In genomic region chr7:130667593-130668257, GRCh38 we compare ENCODE assay signal across 1 cellular context.
TF ChIP-seq lines count a peak whose summit lies in the region.

No MANE protein-coding gene starts in this region.

TF ChIP-seq in HepG2, 621 proteins besides CTCF, POLR2A, EP300 and RAD21 (continued from another document):
- TF ChIP-seq ZNF891 (CRISPR knock-in tag; IDR thresholded peaks at IDR 0.05) (0 out of 2 replicates have a peak, but pooled peaks have one; percentile 48), GLI4 (CRISPR knock-in tag; IDR thresholded peaks at IDR 0.05; ENCODE audit: borderline replicate concordance) (no peak), NR1H2 (CRISPR knock-in tag; IDR thresholded peaks at IDR 0.05; ENCODE audit: borderline replicate concordance, low read depth) (no peak), SYNCRIP (IDR thresholded peaks at IDR 0.05; ENCODE audit: insufficient read depth, low read depth, low read length) (no peak), MAX (IDR thresholded peaks at IDR 0.05) (no peak), DNMT1 (CRISPR knock-in tag; IDR thresholded peaks at IDR 0.05) (no peak), HOMEZ (CRISPR knock-in tag; IDR thresholded peaks at IDR 0.05; ENCODE audit: low read depth) (no peak), ZNF777 (CRISPR knock-in tag; IDR thresholded peaks at IDR 0.05) (peak; percentile 66; the same call in 1 of the 2 replicates), ZBTB44 (CRISPR knock-in tag; IDR thresholded peaks at IDR 0.05) (no peak), ZNF576 (CRISPR knock-in tag; IDR thresholded peaks at IDR 0.05) (no peak), ZBTB7A (CRISPR knock-in tag; IDR thresholded peaks at IDR 0.05) (0 out of 2 replicates have a peak, but pooled peaks have one; percentile 46), TFDP1 (CRISPR knock-in tag; IDR thresholded peaks at IDR 0.05; ENCODE audit: borderline replicate concordance) (no peak), DMAP1 (CRISPR knock-in tag; IDR thresholded peaks at IDR 0.05) (0 out of 2 replicates have a peak, but pooled peaks have one; percentile 3), ZNF704 (CRISPR knock-in tag; IDR thresholded peaks at IDR 0.05; ENCODE audit: borderline replicate concordance) (0 out of 2 replicates have a peak, but pooled peaks have one; percentile 9), ZNF616 (CRISPR knock-in tag; IDR thresholded peaks at IDR 0.05; ENCODE audit: low read depth) (no peak), NONO (IDR thresholded peaks at IDR 0.05) (no peak), NONO (CRISPR knock-in tag; conservative IDR thresholded peaks at IDR 0.05) (0 out of 2 replicates have a peak, but pooled peaks have one; percentile 15), ZNF510 (CRISPR knock-in tag; IDR thresholded peaks at IDR 0.05; ENCODE audit: low read depth) (0 out of 2 replicates have a peak, but pooled peaks have one; percentile 7), ZHX1 (CRISPR knock-in tag; IDR thresholded peaks at IDR 0.05; ENCODE audit: low read depth) (no peak), MED13 (CRISPR knock-in tag; IDR thresholded peaks at IDR 0.05) (peak; percentile 17; the same call in 1 of the 2 replicates), HNF1A (IDR thresholded peaks at IDR 0.05; ENCODE audit: low read depth) (no peak), HNF1A (CRISPR knock-in tag; IDR thresholded peaks at IDR 0.05; ENCODE audit: borderline replicate concordance) (no peak), RFXAP (CRISPR knock-in tag; IDR thresholded peaks at IDR 0.05; ENCODE audit: borderline replicate concordance) (0 out of 2 replicates have a peak, but pooled peaks have one; percentile 28), ZNF142 (CRISPR knock-in tag; IDR thresholded peaks at IDR 0.05) (peak; percentile 52; the same call in 1 of the 2 replicates), ZNF788 (CRISPR knock-in tag; IDR thresholded peaks at IDR 0.05; ENCODE audit: borderline replicate concordance) (peak; percentile 11; the same call in 1 of the 2 replicates), BORCS8-MEF2B (CRISPR knock-in tag; IDR thresholded peaks at IDR 0.05) (no peak), MAFK (conservative IDR thresholded peaks at IDR 0.05 in 1 of 2, IDR thresholded peaks at IDR 0.05 in 1 of 2; ENCODE audit: low read length in 2 of 2) (peak in 1 of 2 experiments; percentile 47; a peak in 2 of 4 replicates), HDAC1 (CRISPR knock-in tag; IDR thresholded peaks at IDR 0.05) (no peak), ZNF124 (CRISPR knock-in tag; IDR thresholded peaks at IDR 0.05) (no peak), KDM4B (CRISPR knock-in tag; IDR thresholded peaks at IDR 0.05) (no peak), MAZ (IDR thresholded peaks at IDR 0.05; ENCODE audit: borderline replicate concordance, low read depth, low read length) (no peak), MAZ (CRISPR knock-in tag; IDR thresholded peaks at IDR 0.05; ENCODE audit: low read depth) (0 out of 2 replicates have a peak, but pooled peaks have one; percentile 3), NFKB2 (CRISPR knock-in tag; IDR thresholded peaks at IDR 0.05; ENCODE audit: borderline replicate concordance) (0 out of 2 replicates have a peak, but pooled peaks have one; percentile 9), ETV5 (CRISPR knock-in tag; IDR thresholded peaks at IDR 0.05; ENCODE audit: borderline replicate concordance) (no peak), ZBTB1 (CRISPR knock-in tag; IDR thresholded peaks at IDR 0.05; ENCODE audit: borderline replicate concordance) (no peak)
